8 cellular contexts compared by ENCODE assay signal in genomic region chr2:10448208-10448645, GRCh38. TPM values are rescaled to one million over a fixed set of nuclear protein-coding genes. Genes with fewer than 3 reads are reported as not detected.
DNase-seq lines count a peak whose midpoint lies in the region; ATAC-seq, FAIRE-seq and TF ChIP-seq lines count a peak whose summit lies in the region.

ODC1 (minus strand) TSS chr2:10448327; CDS start chr2:10445032, 3,295 bp downstream.

- H3K36me3 Mint-ChIP-seq in WTC11, result peaks cover 13% of the 10 kb centered on the region

- H3K27me3 Mint-ChIP-seq in WTC11 (ENCODE audit: low read depth), result peaks cover 22% of the 10 kb centered on the region

- DNase-seq in AG04449 (ENCODE audit: low read depth, low spot score) (peak; percentile 31), NCI-H226 (peak; percentile 89), WTC11 (ENCODE audit: low spot score) (peak; percentile 90), cardiac fibroblast (ENCODE audit: low read depth in 2 of 2) (peak; percentile 92 to 95), keratinocyte (ENCODE audit: low read depth, low spot score) (no peak)
- peak; percentile 97 to 99 for DNase-seq in stimulated activated CD4-positive, alpha-beta T cell treated with anti-CD3 and anti-CD28 coated beads, Interleukin-15, amount 100 ng/mL, for 1 hour (ENCODE audit: low read depth in 1 of 2, low spot score in 1 of 2)

- H3K79me2 ChIP-seq in keratinocyte (ENCODE audit: control insufficient read depth, insufficient read depth, low read length), result peaks cover 19% of the 10 kb centered on the region

- H3K27me3 ChIP-seq in keratinocyte (ENCODE audit: control insufficient read depth, extremely low read depth, insufficient read depth, low read length), result no peaks in the 10 kb centered on the region

- H3K27ac ChIP-seq in keratinocyte (ENCODE audit: control insufficient read depth, insufficient read depth, low read length), result peak within 1 kb of the TSS; percentile 76

- H4K20me1 ChIP-seq in keratinocyte (ENCODE audit: control insufficient read depth, extremely low read depth, insufficient read depth, low read length), result peaks cover 13% of the 10 kb centered on the region

- no peaks in the 10 kb centered on the region for H3K9me3 Mint-ChIP-seq in WTC11

- TF ChIP-seq CTCF in AG04449 (IDR thresholded peaks at IDR 0.05; ENCODE audit: insufficient read depth, low read length, missing control alignments) (no peak), WTC11 (IDR thresholded peaks at IDR 0.05) (no peak), cardiac fibroblast (IDR thresholded peaks at IDR 0.05; ENCODE audit: low read depth, low read length) (no peak), keratinocyte (optimal IDR thresholded peaks at IDR 0.05 in 1 of 3, IDR thresholded peaks at IDR 0.05 in 1 of 3, conservative IDR thresholded peaks at IDR 0.05 in 1 of 3; ENCODE audit: extremely low read depth in 1 of 3, insufficient read depth in 2 of 3, low read length in 3 of 3) (no peak)

- no peaks in the 10 kb centered on the region for H3K9me3 ChIP-seq in keratinocyte (ENCODE audit: control insufficient read depth, low read depth, low read length)

- ATAC-seq in GM19023 (IDR thresholded peaks at IDR 0.05; ENCODE audit: unreplicated experiment) (peak; percentile 77), HG03196 (IDR thresholded peaks at IDR 0.05; ENCODE audit: unreplicated experiment) (peak; percentile 72), WTC11 (peak; percentile 66)

- H3K4me3 ChIP-seq in AG04449 (ENCODE audit: low read depth, low read length), result peak within 1 kb of the TSS; percentile 72
- H3K4me3 ChIP-seq in cardiac fibroblast (replicated peaks in 1 of 2; ENCODE audit: low read depth in 2 of 2, low read length in 2 of 2), result peak within 1 kb of the TSS; percentile 60 to 68
- H3K4me3 ChIP-seq in keratinocyte (ENCODE audit: control insufficient read depth in 2 of 3, extremely low read depth in 1 of 3, insufficient read depth in 2 of 3, low read depth in 1 of 3, low read length in 3 of 3), result peak within 1 kb of the TSS; percentile 40 to 72 (median 52)

- no peak within 1 kb of the TSS for H3K27ac Mint-ChIP-seq in WTC11

- H3K9ac ChIP-seq in keratinocyte (ENCODE audit: control insufficient read depth, extremely low read depth, insufficient read depth, low read length), result peak within 1 kb of the TSS; percentile 73

- peak within 1 kb of the TSS; percentile 74 for H3K4me3 Mint-ChIP-seq in WTC11

- peaks cover 18% of the 10 kb centered on the region for H3K4me1 Mint-ChIP-seq in WTC11

- CTCF ChIA-PET in AG04449 (lab: Yijun Ruan, JAX), result interaction anchor here (0.6 to 8.8 kb wide), 13 partner anchors 9 to 392 kb away, joined by 3 to 96 read pairs (median 3); no protein-coding TSS in a partner anchor
- CTCF ChIA-PET in WTC11 (lab: Charles Lee), result interaction anchor here (2.2 to 5.7 kb wide), 2 partner anchors 13 to 39 kb away, joined by 17 to 41 read pairs; no protein-coding TSS in a partner anchor

- H2AFZ ChIP-seq in keratinocyte (ENCODE audit: control insufficient read depth, low read length), result peak within 1 kb of the TSS; percentile 50

- peaks cover 12 to 22% of the 10 kb centered on the region in 2 experiments for H3K36me3 ChIP-seq in keratinocyte (ENCODE audit: control insufficient read depth in 2 of 2, extremely low read depth in 1 of 2, insufficient read depth in 2 of 2, low read length in 2 of 2)

- dilution Hi-C loops in keratinocyte (cut with MboI; ENCODE audit: extremely low pct_ligation_motif_present, low sequenced_read_pairs), result no loop called here

- H3K4me2 ChIP-seq in keratinocyte (ENCODE audit: control insufficient read depth, extremely low read depth, insufficient read depth, low read depth, low read length), result peak within 1 kb of the TSS; percentile 72

- no peak for FAIRE-seq in keratinocyte (lab: Jason Lieb, UNC)

- POLR2A ChIA-PET in AG04449 (lab: Yijun Ruan, JAX), result interaction anchor here (0.6 to 2.3 kb wide), 13 partner anchors 8 to 605 kb away, joined by 3 to 9 read pairs (median 3); partner anchors contain the start of gene TAF1B
- POLR2A ChIA-PET in WTC11 (lab: Charles Lee), result interaction anchor here (0.9 to 1.3 kb wide), 4 partner anchors 9 to 59 kb away, joined by 3 to 6 read pairs (median 4); no protein-coding TSS in a partner anchor

- H3K4me1 ChIP-seq in keratinocyte (ENCODE audit: control insufficient read depth, extremely low read depth, insufficient read depth, low read length), result peaks cover 32% of the 10 kb centered on the region

- peaks cover 2% of the 10 kb centered on the region for H3K9me1 ChIP-seq in keratinocyte (ENCODE audit: control insufficient read depth, extremely low read depth, insufficient read depth, low read length)

TF ChIP-seq in WTC11, 78 proteins besides CTCF, POLR2A, EP300 and RAD21:
- TF ChIP-seq ZNF671 (CRISPR knock-in tag; IDR thresholded peaks at IDR 0.05) (0 out of 2 replicates have a peak, but pooled peaks have one; percentile 45), NR1H2 (CRISPR knock-in tag; IDR thresholded peaks at IDR 0.05) (no peak)

RNA-seq across cellular contexts. Expression of gene ODC1, which starts in this region (rescaled TPM):
- total RNA-seq in WTC11 (2021), result 42.3 to 46.6 TPM (median 42.8 TPM) in 3 replicates
- polyA plus RNA-seq in keratinocyte, result 501 to 637 TPM (median 613 TPM) in 3 replicates
- polyA plus RNA-seq in keratinocyte (2011; ENCODE audit: low read depth), result 17.0 TPM
- 683 and 864 TPM in 2 replicates for polyA plus RNA-seq in keratinocyte (2011; cell fraction: cytosol; rRNA removed)
- polyA plus RNA-seq in keratinocyte (2011; cell fraction: nucleus; rRNA removed), result 272 and 323 TPM in 2 replicates
- 36.4 and 382 TPM in 2 replicates for polyA plus RNA-seq in keratinocyte (2012; ENCODE audit: low replicate concordance)
- 222 to 540 TPM (median 484 TPM) in 3 replicates for polyA minus RNA-seq in keratinocyte
- polyA minus RNA-seq in keratinocyte (2011; cell fraction: cytosol; rRNA and poly(A)+ RNA removed), result 366 TPM
- 86.1 and 158 TPM in 2 replicates for polyA minus RNA-seq in keratinocyte (2011; cell fraction: nucleus; rRNA and poly(A)+ RNA removed)
